Comparison of ENCODE assay signal across 12 cellular contexts in the genomic region with DNA sequence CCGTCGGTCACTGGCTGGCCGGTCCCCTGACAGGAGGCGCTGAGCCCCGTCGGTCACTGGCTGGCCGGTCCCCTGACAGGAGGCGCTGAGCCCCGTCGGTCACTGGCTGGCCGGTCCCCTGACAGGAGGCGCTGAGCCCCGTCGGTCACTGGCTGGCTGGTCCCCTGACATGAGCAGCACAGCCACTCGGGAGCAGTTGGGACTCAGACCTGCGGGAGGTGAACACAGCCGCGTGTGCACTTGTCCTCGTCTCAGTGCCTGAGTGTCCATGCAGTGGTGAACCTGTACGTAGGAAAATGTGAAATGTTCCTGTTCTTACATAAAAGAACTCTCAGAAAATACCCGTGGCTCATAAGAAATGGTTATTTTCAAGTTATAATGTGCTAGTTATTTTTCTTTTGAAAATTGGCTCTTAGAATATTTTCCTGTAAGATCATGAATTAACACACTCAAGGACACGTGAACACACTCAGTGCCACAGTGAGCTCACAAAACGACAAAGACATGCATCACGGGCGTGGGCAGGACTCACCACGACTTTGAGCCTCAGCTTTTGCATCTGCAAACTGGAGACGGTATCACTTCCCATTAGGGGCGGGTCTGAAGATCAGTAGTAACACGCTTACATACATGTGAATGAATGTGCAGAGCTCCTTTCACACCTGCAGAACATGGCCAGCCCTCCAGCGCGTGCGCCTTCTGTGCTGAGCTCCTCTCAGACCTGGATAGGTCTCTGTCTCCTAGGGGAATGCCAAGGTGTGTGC. TPM values are rescaled to one million over a fixed set of nuclear protein-coding genes. Genes with fewer than 3 reads are reported as not detected.
A peak's percentile ranks its signal among the peaks of the same experiment; 100 is the strongest.
DNase-seq lines count a peak whose midpoint lies in the region; ATAC-seq lines count a peak whose summit lies in the region.
"Had no signal": no experiment of that assay in that cellular context is flagged by ENCODE, and none has a peak within 500 bp of the region (broad histone marks: within the 10 kb centered on the region; RNA-seq: fewer than 3 reads in every experiment).

No MANE protein-coding gene starts in this region.

- no peaks in the 10 kb centered on the region for H3K27me3 ChIP-seq in naive thymus-derived CD4-positive, alpha-beta T cell (ENCODE audit: control insufficient read depth in 2 of 2, insufficient read depth in 2 of 2, low read length in 2 of 2)

- no peaks in the 10 kb centered on the region for H3K27me3 Mint-ChIP-seq in naive thymus-derived CD4-positive, alpha-beta T cell
- H3K27me3 Mint-ChIP-seq in activated CD4-positive, alpha-beta memory T cell treated with anti-CD3 and anti-CD28 coated beads for 36 hours: no peaks in the 10 kb centered on the region

- H3K4me1 ChIP-seq in naive thymus-derived CD4-positive, alpha-beta T cell (ENCODE audit: control insufficient read depth in 2 of 2, insufficient read depth in 2 of 2, low read length in 2 of 2): peaks cover 7 to 11% of the 10 kb centered on the region in 2 donors

- no peaks in the 10 kb centered on the region for H3K9me3 ChIP-seq in naive thymus-derived CD4-positive, alpha-beta T cell (ENCODE audit: control insufficient read depth in 2 of 3, low read length in 3 of 3)

- POLR2A ChIA-PET in naive thymus-derived CD4-positive, alpha-beta T cell (lab: Charles Lee): no interaction called here
- POLR2A ChIA-PET in activated CD4-positive, alpha-beta memory T cell treated with anti-CD3 and anti-CD28 coated beads for 36 hours (lab: Charles Lee): interaction anchor here (0.6 kb wide), 1 partner anchor 340 kb away, joined by 3 read pairs; no protein-coding TSS in a partner anchor

- H3K4me3 ChIP-seq in naive thymus-derived CD4-positive, alpha-beta T cell (ENCODE audit: low read length): no peak overlapping the region

- H3K4me1 Mint-ChIP-seq in naive thymus-derived CD4-positive, alpha-beta T cell: peaks cover 6 to 29% (median 25%) of the 10 kb centered on the region in 7 donors
- peaks cover 20% of the 10 kb centered on the region for H3K4me1 Mint-ChIP-seq in activated CD4-positive, alpha-beta memory T cell treated with anti-CD3 and anti-CD28 coated beads for 36 hours (ENCODE audit: low read depth)

- ATAC-seq in GM18873 (IDR thresholded peaks at IDR 0.05; ENCODE audit: low FRiP score, unreplicated experiment) (peak; percentile 73), GM21526 (IDR thresholded peaks at IDR 0.05; ENCODE audit: low FRiP score, unreplicated experiment) (peak; percentile 83), HG03108 (IDR thresholded peaks at IDR 0.05; ENCODE audit: unreplicated experiment) (peak; percentile 70)
- peak; percentile 28 for ATAC-seq in naive thymus-derived CD4-positive, alpha-beta T cell

- no peaks in the 10 kb centered on the region for H3K9me3 Mint-ChIP-seq in naive thymus-derived CD4-positive, alpha-beta T cell
- H3K9me3 Mint-ChIP-seq in activated CD4-positive, alpha-beta memory T cell treated with anti-CD3 and anti-CD28 coated beads for 36 hours: no peaks in the 10 kb centered on the region
- H3K9me3 Mint-ChIP-seq: nephron had no signal

- no peak overlapping the region for H3K27ac ChIP-seq in naive thymus-derived CD4-positive, alpha-beta T cell (ENCODE audit: low read depth, low read length)
- H3K27ac ChIP-seq: WERI-Rb-1 had no signal

- no peak overlapping the region for H3K4me3 Mint-ChIP-seq in naive thymus-derived CD4-positive, alpha-beta T cell
- H3K4me3 Mint-ChIP-seq in activated CD4-positive, alpha-beta memory T cell treated with anti-CD3 and anti-CD28 coated beads for 36 hours: no peak overlapping the region
- H3K4me3 Mint-ChIP-seq: nephron had no signal

- CTCF ChIA-PET in naive thymus-derived CD4-positive, alpha-beta T cell (lab: Charles Lee): no interaction called here
- CTCF ChIA-PET in activated CD4-positive, alpha-beta memory T cell treated with anti-CD3 and anti-CD28 coated beads for 36 hours (lab: Charles Lee): interaction anchor here (1.0 to 3.0 kb wide), 5 partner anchors 15 to 273 kb away, joined by 3 to 15 read pairs (median 4); no protein-coding TSS in a partner anchor

- DNase-seq in naive thymus-derived CD4-positive, alpha-beta T cell: no peak
- DNase-seq in amygdala (lab: John Stamatoyannopoulos, UW): no peak
- no peak for DNase-seq in activated CD4-positive, alpha-beta memory T cell treated with anti-CD3 and anti-CD28 coated beads for 36 hours
- no peak for DNase-seq in stimulated activated naive CD4-positive, alpha-beta T cell (lab: John Stamatoyannopoulos, UW)
- DNase-seq: DMS153; HCEC 1CT; stimulated activated CD4-positive, alpha-beta T cell treated with anti-CD3 and anti-CD28 coated beads, Interleukin-2, amount 100 ng/mL, for 48 hours; WERI-Rb-1 had no signal

- H3K36me3 Mint-ChIP-seq in naive thymus-derived CD4-positive, alpha-beta T cell: peaks cover 5 to 26% (median 8%) of the 10 kb centered on the region in 5 donors
- peaks cover 5% of the 10 kb centered on the region for H3K36me3 Mint-ChIP-seq in activated CD4-positive, alpha-beta memory T cell treated with anti-CD3 and anti-CD28 coated beads for 36 hours

- H3K36me3 ChIP-seq in naive thymus-derived CD4-positive, alpha-beta T cell (ENCODE audit: control insufficient read depth in 2 of 3, insufficient read depth in 3 of 3, low read length in 3 of 3): peaks cover 0 to 37% (median 0%) of the 10 kb centered on the region in 3 experiments

- intact Hi-C loops in naive thymus-derived CD4-positive, alpha-beta T cell (cut with micrococcal nuclease): loop anchor here in 1 of 2 donors (10.0 kb wide), 1 partner anchor 780 kb away; no protein-coding TSS in a partner anchor
- intact Hi-C loops in activated CD4-positive, alpha-beta memory T cell treated with anti-CD3 and anti-CD28 coated beads for 36 hours (cut with micrococcal nuclease): no loop called here

- peak overlapping the region in 5 of 9 donors; percentile 22 to 63 (median 36) for H3K27ac Mint-ChIP-seq in naive thymus-derived CD4-positive, alpha-beta T cell
- no peak overlapping the region for H3K27ac Mint-ChIP-seq in activated CD4-positive, alpha-beta memory T cell treated with anti-CD3 and anti-CD28 coated beads for 36 hours
- H3K27ac Mint-ChIP-seq: nephron had no signal

RNA-seq across cellular contexts. Expression of gene NFATC1, which starts 21.1 kb away (rescaled TPM):
- 10 to 100 TPM; 44.3 to 87.2 (median 53.8) TPM for total RNA-seq in naive thymus-derived CD4-positive, alpha-beta T cell
- 10 to 100 TPM; 27.1 to 49.9 TPM for polyA plus RNA-seq in naive thymus-derived CD4-positive, alpha-beta T cell
- 10 to 100 TPM; 83.7 to 85.4 TPM for total RNA-seq in activated CD4-positive, alpha-beta memory T cell treated with anti-CD3 and anti-CD28 coated beads for 36 hours

Comparison
In these comparisons a context has a peak if more than half of its experiments do, and no peak if none do; other contexts are left out.
1. ATAC-seq: peak in every context shown above with its lines; median percentile 83 in GM21526; 73 in GM18873; 70 in HG03108; 28 in naive thymus-derived CD4-positive, alpha-beta T cell.